ENCODE assay signal across 9 cellular contexts in the genomic region with DNA sequence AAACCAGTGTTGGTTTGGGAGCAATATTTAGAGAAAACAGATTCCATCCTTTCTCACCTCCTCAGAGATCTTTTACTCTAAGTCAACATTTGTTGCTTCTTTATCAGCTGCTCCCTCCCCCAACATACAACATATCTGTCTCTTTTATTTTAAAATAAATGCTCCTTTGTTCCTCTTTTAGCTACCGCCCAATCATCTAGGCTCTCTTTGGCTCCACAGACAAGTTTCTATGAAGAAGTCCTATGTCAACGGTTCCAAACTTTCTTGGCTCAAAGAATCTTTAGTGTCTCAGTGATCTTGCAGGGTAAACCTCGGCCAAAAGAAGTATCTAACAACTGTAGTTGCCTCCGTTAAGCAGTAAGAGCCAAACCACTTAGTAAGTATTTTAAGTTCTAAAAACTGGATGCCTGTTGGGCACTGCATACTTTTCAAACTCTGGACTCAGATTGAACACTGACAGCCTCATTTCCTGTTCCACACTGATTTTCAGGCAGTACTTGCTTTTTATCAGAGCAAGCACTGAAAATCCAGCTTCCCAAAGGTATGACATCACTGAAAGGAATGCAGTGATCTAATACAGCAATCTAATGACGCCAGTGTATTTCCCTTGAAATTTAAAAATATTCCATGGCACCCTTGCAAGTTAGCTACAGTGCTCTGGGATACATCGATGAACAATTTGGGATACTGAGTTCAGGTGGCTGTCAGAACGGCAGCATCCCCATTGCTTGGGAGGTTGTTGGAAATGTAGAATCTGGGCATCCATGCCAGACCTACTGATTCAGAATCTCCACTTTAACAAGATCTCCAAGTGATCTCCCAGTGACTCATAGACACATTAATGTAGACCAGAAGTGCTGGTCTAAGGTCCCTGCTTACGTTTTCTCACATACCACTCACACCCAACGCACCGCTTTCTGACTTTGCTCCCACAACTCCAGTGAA. TPM values are rescaled to one million over a fixed set of nuclear protein-coding genes. Genes with fewer than 3 reads are reported as not detected.
DNase-seq lines count a peak whose midpoint lies in the region; ATAC-seq and TF ChIP-seq lines count a peak whose summit lies in the region.
"Had no signal": no experiment of that assay in that cellular context is flagged by ENCODE, and none has a peak within 500 bp of the region (broad histone marks: within the 10 kb centered on the region; RNA-seq: fewer than 3 reads in every experiment).

No MANE protein-coding gene starts in this region.

- no peaks in the 10 kb centered on the region for H4K20me1 ChIP-seq in Karpas-422 (ENCODE audit: insufficient read depth, low read depth, low read length)

- H3K9ac ChIP-seq in Karpas-422 (ENCODE audit: low read length): no peak overlapping the region
- H3K9ac ChIP-seq in colonic mucosa (ENCODE audit: low read depth in 2 of 2, low read length in 2 of 2): no peak overlapping the region

- peaks cover 36% of the 10 kb centered on the region for H3K4me1 ChIP-seq in Karpas-422 (ENCODE audit: low read length)
- H3K4me1 ChIP-seq in colonic mucosa: peaks cover 7% of the 10 kb centered on the region

- TF ChIP-seq CTCF in 22Rv1 (IDR thresholded peaks at IDR 0.05): no peak
- TF ChIP-seq CTCF in colonic mucosa (IDR thresholded peaks at IDR 0.05): no peak

- H3K9me2 ChIP-seq in Karpas-422 (replicated peaks; ENCODE audit: insufficient read depth, low read length): no peaks in the 10 kb centered on the region

- H3K9me3 ChIP-seq in Karpas-422 (ENCODE audit: low read length) (no peaks in the 10 kb centered on the region), colonic mucosa (no peaks in the 10 kb centered on the region)

- H2AFZ ChIP-seq in Karpas-422 (ENCODE audit: low read length): no peak overlapping the region

- H3K4me2 ChIP-seq in Karpas-422 (ENCODE audit: low read depth, low read length, poor library complexity, severe bottlenecking): peak overlapping the region; percentile 16

- H3K27me3 ChIP-seq in Karpas-422 (ENCODE audit: low read length) (no peaks in the 10 kb centered on the region), colonic mucosa (no peaks in the 10 kb centered on the region)

- ATAC-seq in HG02840 (IDR thresholded peaks at IDR 0.05; ENCODE audit: low FRiP score, unreplicated experiment): no peak

- H3K36me3 ChIP-seq in Karpas-422 (ENCODE audit: insufficient read depth, low read length): peaks cover under 1% of the 10 kb centered on the region; the same call in 1 of the 2 replicates
- H3K36me3 ChIP-seq in colonic mucosa: no peaks in the 10 kb centered on the region

- H3K27ac ChIP-seq in 22Rv1: peak overlapping the region; percentile 31; the same call in 1 of the 2 replicates
- no peak overlapping the region for H3K27ac ChIP-seq in Karpas-422 (ENCODE audit: low read length)
- H3K27ac ChIP-seq in colonic mucosa: peak overlapping the region; percentile 47

- intact Hi-C loops in colonic mucosa (cut with DNase I): no loop called here

- DNase-seq in Karpas-422 (no peak), colonic mucosa (no peak), medulla oblongata (ENCODE audit: extremely low spot score) (peak; percentile 56), DMS153 (lab: John Stamatoyannopoulos, UW) (no peak), NCI-H524 treated with DMSO at 0.1 percent for 48 hours (lab: John Stamatoyannopoulos, UW) (no peak)
- DNase-seq in activated T-cell treated with anti-CD3 and anti-CD28 coated beads, Interleukin-2, amount 50 U/mL, for 48 hours: no peak
- DNase-seq: effector CD4-positive, alpha-beta T cell had no signal

- H3K4me3 ChIP-seq in Karpas-422 (ENCODE audit: low read length) (no peak overlapping the region), colonic mucosa (no peak overlapping the region)

- peaks cover 98% of the 10 kb centered on the region for H3K79me2 ChIP-seq in Karpas-422 (ENCODE audit: low read length)

RNA-seq across cellular contexts. Expression of a gene that starts 26.8 kb away (rescaled TPM):
- total RNA-seq in Karpas-422 (2014; rRNA removed; shearing (Covaris generic); ENCODE audit: low replicate concordance): 48.3 and 59.0 TPM in 2 replicates
- total RNA-seq in colonic mucosa: 10 to 100 TPM; 36.6 to 79.1 TPM

RNA-seq across cellular contexts. Expression of a gene that starts 57.2 kb away (rescaled TPM):
- 17.4 and 18.9 TPM in 2 replicates for total RNA-seq in Karpas-422 (2014; rRNA removed; shearing (Covaris generic); ENCODE audit: low replicate concordance)
- total RNA-seq in colonic mucosa: 10 to 100 TPM in 1 of 2 donors, 1 to 10 TPM in 1; 8.5 to 12.3 TPM

RNA-seq across cellular contexts. Expression of a gene that starts 57.7 kb away (rescaled TPM):
- total RNA-seq in Karpas-422 (2014; rRNA removed; shearing (Covaris generic); ENCODE audit: low replicate concordance): 12.1 and 12.6 TPM in 2 replicates
- total RNA-seq in colonic mucosa: 10 to 100 TPM; 13.2 to 14.9 TPM
